ENCODE assay signal across 13 cellular contexts in genomic region chr12:27547592-27547991, GRCh38.
"Had no signal": no experiment of that assay in that cellular context is flagged by ENCODE, and none has a peak within 500 bp of the region (broad histone marks: within the 10 kb centered on the region; RNA-seq: fewer than 3 reads in every experiment).

No MANE protein-coding gene starts in this region.

- H3K36me3 ChIP-seq: cardiac muscle cell, gastrocnemius medialis had no signal

- ATAC-seq: activated naive CD8-positive, alpha-beta T cell treated with anti-CD3 and anti-CD28 coated beads, Interleukin-2, amount 50 U/mL, for 24 hours; activated T-helper 17 cell treated with anti-CD3 and anti-CD28 coated beads, Interleukin-2, amount 50 U/mL, for 72 hours; gastrocnemius medialis; stimulated activated effector memory CD8-positive, alpha-beta T cell treated with anti-CD3 and anti-CD28 coated beads, Interleukin-12 subunit alpha, Interleukin-12 subunit beta, amount 100 ng/mL, for 72 hours; T-cell had no signal

- H3K4me3 Mint-ChIP-seq: activated naive CD4-positive, alpha-beta T cell treated with anti-CD3 and anti-CD28 coated beads for 36 hours; activated naive CD8-positive, alpha-beta T cell treated with anti-CD3 and anti-CD28 coated beads, Interleukin-2, amount 50 U/mL, for 24 hours; endodermal cell; neural crest cell; stimulated activated effector memory CD8-positive, alpha-beta T cell treated with anti-CD3 and anti-CD28 coated beads, Interleukin-12 subunit alpha, Interleukin-12 subunit beta, amount 100 ng/mL, for 72 hours; T-cell had no signal

- H3K4me3 ChIP-seq: cardiac muscle cell, gastrocnemius medialis had no signal

- H3K27ac Mint-ChIP-seq: activated naive CD4-positive, alpha-beta T cell treated with anti-CD3 and anti-CD28 coated beads for 36 hours; activated naive CD8-positive, alpha-beta T cell treated with anti-CD3 and anti-CD28 coated beads, Interleukin-2, amount 50 U/mL, for 24 hours; activated T-helper 17 cell treated with anti-CD3 and anti-CD28 coated beads, Interleukin-2, amount 50 U/mL, for 72 hours; endodermal cell; stimulated activated effector memory CD8-positive, alpha-beta T cell treated with anti-CD3 and anti-CD28 coated beads, Interleukin-12 subunit alpha, Interleukin-12 subunit beta, amount 100 ng/mL, for 72 hours; T-cell had no signal

- H3K36me3 Mint-ChIP-seq: stimulated activated effector memory CD8-positive, alpha-beta T cell treated with anti-CD3 and anti-CD28 coated beads, Interleukin-12 subunit alpha, Interleukin-12 subunit beta, amount 100 ng/mL, for 72 hours had no signal

- H3K9me3 ChIP-seq: gastrocnemius medialis had no signal

- H3K27ac ChIP-seq: cardiac muscle cell had no signal

- H3K9me3 Mint-ChIP-seq: activated naive CD4-positive, alpha-beta T cell treated with anti-CD3 and anti-CD28 coated beads for 36 hours; activated naive CD8-positive, alpha-beta T cell treated with anti-CD3 and anti-CD28 coated beads, Interleukin-2, amount 50 U/mL, for 24 hours; activated T-helper 17 cell treated with anti-CD3 and anti-CD28 coated beads, Interleukin-2, amount 50 U/mL, for 72 hours; stimulated activated effector memory CD8-positive, alpha-beta T cell treated with anti-CD3 and anti-CD28 coated beads, Interleukin-12 subunit alpha, Interleukin-12 subunit beta, amount 100 ng/mL, for 72 hours; T-cell had no signal

- DNase-seq: activated naive CD4-positive, alpha-beta T cell treated with anti-CD3 and anti-CD28 coated beads for 36 hours; activated naive CD8-positive, alpha-beta T cell treated with anti-CD3 and anti-CD28 coated beads, Interleukin-2, amount 50 U/mL, for 24 hours; aorta; endodermal cell; erythroblast; gastrocnemius medialis; islet precursor cell; T-cell; T-helper 9 cell had no signal

- H3K27me3 ChIP-seq: cardiac muscle cell, gastrocnemius medialis had no signal
